ENCODE assay signal across 13 cellular contexts in the genomic region with DNA sequence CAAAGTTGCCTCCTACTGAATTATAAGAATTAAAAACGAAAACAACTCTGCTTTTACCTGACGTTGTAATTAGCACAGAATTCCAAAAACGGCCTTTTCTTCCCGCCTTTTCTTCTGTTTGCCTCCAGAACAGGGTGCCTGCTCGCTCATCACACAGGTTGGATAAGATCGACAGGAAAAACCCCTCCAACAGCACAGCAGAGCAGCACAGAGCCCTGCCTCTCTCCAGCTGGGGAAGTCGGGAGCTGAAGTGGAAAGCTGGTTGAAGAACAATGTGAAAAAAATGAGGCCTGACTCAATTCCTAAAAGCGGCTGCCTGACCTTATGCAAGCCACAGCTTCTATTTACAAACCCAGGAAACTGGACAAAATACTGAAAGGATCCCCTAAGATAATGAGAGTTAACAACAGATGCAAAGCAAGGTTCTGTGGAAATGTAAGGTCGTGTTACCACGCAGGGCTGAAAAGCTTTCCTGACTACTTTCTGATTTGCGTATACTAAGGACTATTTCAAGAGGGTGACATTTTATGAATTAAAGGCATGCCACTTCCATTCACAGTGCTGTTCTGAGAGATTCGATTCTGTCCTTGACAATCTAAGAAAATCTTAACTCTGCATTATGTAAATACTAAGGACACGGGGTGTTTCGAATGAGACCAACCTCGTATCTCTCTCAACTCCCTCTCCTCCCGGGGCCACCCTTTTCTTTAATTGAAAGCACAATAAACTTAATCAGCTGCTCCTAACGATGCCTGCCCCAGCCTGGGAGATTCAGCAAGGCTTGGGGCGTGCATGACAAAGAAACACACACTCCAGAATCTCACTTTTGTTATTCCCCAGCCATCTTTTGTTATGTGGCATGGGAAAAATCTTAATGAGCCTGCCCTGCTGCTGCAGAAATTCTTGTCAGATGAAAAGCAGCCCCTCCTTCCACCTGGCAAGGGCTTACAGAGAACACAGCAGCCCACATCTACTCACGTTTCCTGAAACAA.
A peak's percentile ranks its signal among the peaks of the same experiment; 100 is the strongest.
DNase-seq lines count a peak whose midpoint lies in the region; ATAC-seq lines count a peak whose summit lies in the region.
"Had no signal": no experiment of that assay in that cellular context is flagged by ENCODE, and none has a peak within 500 bp of the region (broad histone marks: within the 10 kb centered on the region; RNA-seq: fewer than 3 reads in every experiment).

No MANE protein-coding gene starts in this region.

- H3K9ac ChIP-seq in HUES6 (ENCODE audit: low read length) (peak overlapping the region; percentile 87), trophoblast cell (ENCODE audit: low read length) (no peak overlapping the region)

- peak overlapping the region; percentile 42 for H2BK5ac ChIP-seq in trophoblast cell (ENCODE audit: low read depth, low read length, poor library complexity)

- no peak overlapping the region for H4K91ac ChIP-seq in trophoblast cell (ENCODE audit: low read depth, low read length)

- WGBS in trophoblast cell (ENCODE audit: extremely low coverage, insufficient coverage, insufficient read length) = no CpG with 5 or more reads among the region's 19 CpGs

- H3K4me3 ChIP-seq in HUES6 (ENCODE audit: low read depth, low read length) (peak overlapping the region; percentile 37), trophoblast cell (ENCODE audit: low read depth, low read length) (no peak overlapping the region)

- H2BK120ac ChIP-seq in trophoblast cell (ENCODE audit: insufficient read depth, low read length, poor library complexity) = no peak overlapping the region

- H4K8ac ChIP-seq in trophoblast cell (ENCODE audit: low read depth, low read length) = no peak overlapping the region

- peak; percentile 74 for DNase-seq in NCI-H345 (lab: John Stamatoyannopoulos, UW)
- DNase-seq in iPS DF 19.7 (ENCODE audit: low read depth, low spot score) = peak; percentile 98
- peak; percentile 73 to 87 for DNase-seq in trophoblast cell
- DNase-seq in left lobe of liver (ENCODE audit: low spot score) = no peak
- DNase-seq in D341Med (ENCODE audit: low spot score) = no peak
- DNase-seq: activated CD4-positive, alpha-beta T cell treated with anti-CD3 and anti-CD28 coated beads, Interleukin-2, amount 50 U/mL, for 48 hours; activated effector memory CD4-positive, alpha-beta T cell treated with Interleukin-2 at 50 U/mL for 16 hours; NCI-H446 treated with DMSO at 0.1 percent for 48 hours; RPMI8226; substantia nigra had no signal

- H3K9me3 ChIP-seq in HUES6 (ENCODE audit: control insufficient read depth, insufficient read depth, low read depth, low read length) = no peaks in the 10 kb centered on the region
- no peaks in the 10 kb centered on the region for H3K9me3 ChIP-seq in trophoblast cell (ENCODE audit: insufficient read depth, low read depth, low read length)

- H3K4ac ChIP-seq in trophoblast cell (ENCODE audit: low read depth, low read length) = no peak overlapping the region

- H3K4me2 ChIP-seq in trophoblast cell (ENCODE audit: low read length) = peak overlapping the region; percentile 52

- H3K79me1 ChIP-seq in trophoblast cell (ENCODE audit: low read length) = peaks cover 6% of the 10 kb centered on the region

- H3K4me1 ChIP-seq in HUES6 (ENCODE audit: control insufficient read depth, insufficient read depth, low read length) (peaks cover 54% of the 10 kb centered on the region), trophoblast cell (ENCODE audit: control insufficient read depth in 1 of 2, insufficient read depth in 2 of 2, low read length in 2 of 2) (peaks cover 7 to 16% of the 10 kb centered on the region in 2 experiments)

- H3K27ac ChIP-seq in HUES6 (ENCODE audit: low read depth, low read length) (peak overlapping the region; percentile 97), trophoblast cell (ENCODE audit: low read depth, low read length) (peak overlapping the region; percentile 80)
- H3K27ac ChIP-seq: C4-2B had no signal

- H3K36me3 ChIP-seq in HUES6 (ENCODE audit: control insufficient read depth, insufficient read depth, low read length) = no peaks in the 10 kb centered on the region
- no peaks in the 10 kb centered on the region for H3K36me3 ChIP-seq in trophoblast cell (ENCODE audit: control insufficient read depth in 1 of 2, insufficient read depth in 2 of 2, low read length in 2 of 2)

- no peak overlapping the region for H3K23ac ChIP-seq in trophoblast cell (ENCODE audit: low read length)

- H2AK5ac ChIP-seq in trophoblast cell (ENCODE audit: low read length) = no peak overlapping the region

- ATAC-seq in left lobe of liver = no peak
- no peak for ATAC-seq in HG02623 (IDR thresholded peaks at IDR 0.05; ENCODE audit: unreplicated experiment)

- H3K18ac ChIP-seq in trophoblast cell (ENCODE audit: low read length) = no peak overlapping the region

- no peaks in the 10 kb centered on the region for H3K79me2 ChIP-seq in trophoblast cell (ENCODE audit: control insufficient read depth, insufficient read depth, low read length, poor library complexity)

- no peak overlapping the region for H2BK12ac ChIP-seq in trophoblast cell (ENCODE audit: low read length)

- H4K12ac ChIP-seq in trophoblast cell (ENCODE audit: low read depth, low read length) = no peak overlapping the region

- H3K27me3 ChIP-seq in HUES6 (ENCODE audit: control insufficient read depth, insufficient read depth, low read length) (no peaks in the 10 kb centered on the region), trophoblast cell (ENCODE audit: insufficient read depth, low read length) (no peaks in the 10 kb centered on the region)

- H2AFZ ChIP-seq in trophoblast cell (ENCODE audit: insufficient read depth, low read length, poor library complexity) = no peak overlapping the region

- H3K14ac ChIP-seq in trophoblast cell (ENCODE audit: low read length) = no peak overlapping the region

Comparison
In these comparisons a context has a peak if more than half of its experiments do, and no peak if none do; other contexts are left out.
1. DNase-seq: peak in NCI-H345 (single experiment), iPS DF 19.7 (single experiment) and trophoblast cell (2 of 2); none in left lobe of liver (single experiment) and D341Med (single experiment).